Comparison of ENCODE assay signal across 20 cellular contexts in genomic region chr3:193014961-193015360, GRCh38.
DNase-seq lines count a peak whose midpoint lies in the region; ATAC-seq lines count a peak whose summit lies in the region.
"Had no signal": no experiment of that assay in that cellular context is flagged by ENCODE, and none has a peak within 500 bp of the region (broad histone marks: within the 10 kb centered on the region; RNA-seq: fewer than 3 reads in every experiment).

No MANE protein-coding gene starts in this region.

- no peak overlapping the region for H2BK12ac ChIP-seq in trophoblast cell (ENCODE audit: low read length)

- peak overlapping the region; percentile 12 for H3K4me3 ChIP-seq in trophoblast cell (ENCODE audit: low read depth, low read length)
- H3K4me3 ChIP-seq: BLaER1, HAP-1, PC-9, SJSA1 had no signal

- H3K27me3 ChIP-seq in trophoblast cell (ENCODE audit: insufficient read depth, low read length): no peaks in the 10 kb centered on the region
- H3K27me3 ChIP-seq: BLaER1, SJSA1 had no signal

- no peaks in the 10 kb centered on the region for H3K79me1 ChIP-seq in trophoblast cell (ENCODE audit: low read length)

- H3K4me1 ChIP-seq in trophoblast cell (ENCODE audit: control insufficient read depth in 1 of 2, insufficient read depth in 2 of 2, low read length in 2 of 2): no peaks in the 10 kb centered on the region
- H3K4me1 ChIP-seq: BLaER1, HAP-1, SJSA1 had no signal

- peak; percentile 47 for ATAC-seq in Right ventricle myocardium inferior
- ATAC-seq in GM18868 (IDR thresholded peaks at IDR 0.05; ENCODE audit: unreplicated experiment): no peak

- no CpG with 5 or more reads among the region's 3 CpGs for WGBS in trophoblast cell (ENCODE audit: extremely low coverage, insufficient coverage, insufficient read length)

- no peak overlapping the region for H3K9ac ChIP-seq in trophoblast cell (ENCODE audit: low read length)
- H3K9ac ChIP-seq: BLaER1 had no signal

- H4K91ac ChIP-seq in trophoblast cell (ENCODE audit: low read depth, low read length): no peak overlapping the region

- H3K23ac ChIP-seq in trophoblast cell (ENCODE audit: low read length): no peak overlapping the region

- H2BK5ac ChIP-seq in trophoblast cell (ENCODE audit: low read depth, low read length, poor library complexity): no peak overlapping the region

- no peak overlapping the region for H3K27ac ChIP-seq in trophoblast cell (ENCODE audit: low read depth, low read length)
- H3K27ac ChIP-seq: BLaER1, PC-9, RWPE1, SJSA1 had no signal

- intact Hi-C loops in Right ventricle myocardium inferior (cut with DNase I) (no loop called here), cardiac septum (cut with DNase I) (no loop called here)

- H3K18ac ChIP-seq in trophoblast cell (ENCODE audit: low read length): no peak overlapping the region

- no peak overlapping the region for H2AK5ac ChIP-seq in trophoblast cell (ENCODE audit: low read length)

- H3K4ac ChIP-seq in trophoblast cell (ENCODE audit: low read depth, low read length): no peak overlapping the region

- no peaks in the 10 kb centered on the region for H3K79me2 ChIP-seq in trophoblast cell (ENCODE audit: control insufficient read depth, insufficient read depth, low read length, poor library complexity)

- no peak overlapping the region for H3K4me2 ChIP-seq in trophoblast cell (ENCODE audit: low read length)
- H3K4me2 ChIP-seq: BLaER1, PC-9 had no signal

- H3K36me3 ChIP-seq in trophoblast cell (ENCODE audit: control insufficient read depth in 1 of 2, insufficient read depth in 2 of 2, low read length in 2 of 2): no peaks in the 10 kb centered on the region
- H3K36me3 ChIP-seq: BLaER1, HAP-1, SJSA1 had no signal

- H2AFZ ChIP-seq in trophoblast cell (ENCODE audit: insufficient read depth, low read length, poor library complexity): no peak overlapping the region
- H2AFZ ChIP-seq: PC-9 had no signal

- H4K12ac ChIP-seq in trophoblast cell (ENCODE audit: low read depth, low read length): no peak overlapping the region

- no peaks in the 10 kb centered on the region for H3K9me3 ChIP-seq in trophoblast cell (ENCODE audit: insufficient read depth, low read depth, low read length)
- H3K9me3 ChIP-seq: SJSA1 had no signal

- H4K8ac ChIP-seq in trophoblast cell (ENCODE audit: low read depth, low read length): no peak overlapping the region

- no peak for DNase-seq in Right ventricle myocardium inferior (ENCODE audit: missing footprints)
- DNase-seq in cardiac septum (ENCODE audit: low spot score): no peak
- DNase-seq in NCI-H1092 treated with DMSO at 0.1 percent for 48 hours (lab: John Stamatoyannopoulos, UW): peak; percentile 71
- peak; percentile 98 for DNase-seq in NCI-H2196 treated with DMSO at 0.1 percent for 48 hours (lab: John Stamatoyannopoulos, UW; ENCODE audit: unreplicated experiment)
- no peak for DNase-seq in trophoblast cell
- DNase-seq in activated CD4-positive, alpha-beta T cell treated with anti-CD3 and anti-CD28 coated beads, Interleukin-2, amount 50 U/mL, for 1 hour: no peak
- DNase-seq: Calu3; CD4-positive, alpha-beta memory T cell; DMS79 treated with DMSO at 0.1 percent for 48 hours; Kasumi-1; NCI-H1417; NCI-H1930; NCI-H226; NCI-H524 treated with DMSO at 0.1 percent for 48 hours; PC-9 had no signal

- no peak overlapping the region for H3K14ac ChIP-seq in trophoblast cell (ENCODE audit: low read length)

- H2BK120ac ChIP-seq in trophoblast cell (ENCODE audit: insufficient read depth, low read length, poor library complexity): no peak overlapping the region

Comparison
In these comparisons a context has a peak if more than half of its experiments do, and no peak if none do; other contexts are left out.
1. DNase-seq: peak in NCI-H1092 treated with DMSO at 0.1 percent for 48 hours (single experiment) and NCI-H2196 treated with DMSO at 0.1 percent for 48 hours (single experiment); none in Right ventricle myocardium inferior (single experiment), cardiac septum (single experiment), trophoblast cell (0 of 2) and activated CD4-positive, alpha-beta T cell treated with anti-CD3 and anti-CD28 coated beads, Interleukin-2, amount 50 U/mL, for 1 hour (single experiment).